In genomic region chr17:29593546-29594440, GRCh38 we compare ENCODE assay signal across 6 cellular contexts. TPM values are rescaled to one million over a fixed set of nuclear protein-coding genes. Genes with fewer than 3 reads are reported as not detected.
DNase-seq lines count a peak whose midpoint lies in the region; ATAC-seq and TF ChIP-seq lines count a peak whose summit lies in the region.

No MANE protein-coding gene starts in this region.

- peaks cover 48% of the 10 kb centered on the region for H3K4me1 ChIP-seq in skeletal muscle satellite cell (ENCODE audit: control insufficient read depth, insufficient read depth, low read length)

- H3K9me3 Mint-ChIP-seq in endothelial cell (ENCODE audit: unreplicated experiment) = no peaks in the 10 kb centered on the region

- no peaks in the 10 kb centered on the region for H3K27me3 ChIP-seq in skeletal muscle satellite cell (ENCODE audit: control insufficient read depth, insufficient read depth, low read length)

- H3K4me2 ChIP-seq in skeletal muscle satellite cell (ENCODE audit: low read length) = peak overlapping the region; percentile 90

- H3K4me1 Mint-ChIP-seq in endothelial cell (ENCODE audit: unreplicated experiment) = peaks cover 17% of the 10 kb centered on the region

- peaks cover 28% of the 10 kb centered on the region for H3K27me3 Mint-ChIP-seq in endothelial cell (ENCODE audit: unreplicated experiment)

- H3K9ac ChIP-seq in skeletal muscle satellite cell (ENCODE audit: low read depth, low read length) = peak overlapping the region; percentile 61

- peak overlapping the region; percentile 80 for H3K4me3 ChIP-seq in skeletal muscle satellite cell (ENCODE audit: low read length)

- ATAC-seq in GM21381 (IDR thresholded peaks at IDR 0.05; ENCODE audit: unreplicated experiment) = no peak

- TF ChIP-seq CTCF in GM10266 (IDR thresholded peaks at IDR 0.05; ENCODE audit: control insufficient read depth, insufficient read depth, low read depth, missing control alignments) = peak; percentile 36
- TF ChIP-seq CTCF in endothelial cell (IDR thresholded peaks at IDR 0.05; ENCODE audit: unreplicated experiment) = no peak

- peak overlapping the region; percentile 80 for H3K4me3 Mint-ChIP-seq in endothelial cell (ENCODE audit: unreplicated experiment)

- no peaks in the 10 kb centered on the region for H3K9me3 ChIP-seq in skeletal muscle satellite cell (replicated peaks; ENCODE audit: low read length)

- peaks cover 5% of the 10 kb centered on the region for H3K36me3 Mint-ChIP-seq in endothelial cell (ENCODE audit: low read depth, unreplicated experiment)

- no peaks in the 10 kb centered on the region for H3K36me3 ChIP-seq in skeletal muscle satellite cell (ENCODE audit: insufficient read depth, low read length)

- DNase-seq in GM10266 (ENCODE audit: extremely low spot score) (peak; percentile 56), NCI-H82 treated with DMSO at 0.1 percent for 48 hours (lab: John Stamatoyannopoulos, UW; ENCODE audit: unreplicated experiment) (peak; percentile 24), endothelial cell (ENCODE audit: low spot score) (no peak)
- DNase-seq in central memory CD4-positive, alpha-beta T cell = no peak

- no peak overlapping the region for H3K27ac Mint-ChIP-seq in endothelial cell (ENCODE audit: unreplicated experiment)

RNA-seq across cellular contexts. Expression of gene ANKRD13B, which starts 0.9 kb away (rescaled TPM):
- total RNA-seq in endothelial cell (ENCODE audit: unreplicated experiment) = 7.6 TPM
- total RNA-seq in skeletal muscle satellite cell (2012; rRNA removed) = 7.4 and 11.9 TPM in 2 replicates

RNA-seq across cellular contexts. Expression of gene GIT1, which starts 4.3 kb away (rescaled TPM):
- total RNA-seq in endothelial cell (ENCODE audit: unreplicated experiment) = 116 TPM
- total RNA-seq in skeletal muscle satellite cell (2012; rRNA removed) = 23.6 and 33.2 TPM in 2 replicates

RNA-seq across cellular contexts. Expression of gene TP53I13, which starts 25.3 kb away (rescaled TPM):
- total RNA-seq in endothelial cell (ENCODE audit: unreplicated experiment) = 15.7 TPM
- 37.5 and 51.8 TPM in 2 replicates for total RNA-seq in skeletal muscle satellite cell (2012; rRNA removed)

RNA-seq across cellular contexts. Expression of gene ABHD15, which starts 27.0 kb away (rescaled TPM):
- total RNA-seq in endothelial cell (ENCODE audit: unreplicated experiment) = 1.7 TPM
- 6.6 and 7.9 TPM in 2 replicates for total RNA-seq in skeletal muscle satellite cell (2012; rRNA removed)

RNA-seq across cellular contexts. Expression of gene CORO6, which starts 28.9 kb away (rescaled TPM):
- 13.0 TPM for total RNA-seq in endothelial cell (ENCODE audit: unreplicated experiment)
- 4.8 and 8.7 TPM in 2 replicates for total RNA-seq in skeletal muscle satellite cell (2012; rRNA removed)

Comparison
In these comparisons a context has a peak if more than half of its experiments do, and no peak if none do; other contexts are left out.
1. DNase-seq: peak in GM10266 (single experiment) and NCI-H82 treated with DMSO at 0.1 percent for 48 hours (single experiment); none in endothelial cell (single experiment) and central memory CD4-positive, alpha-beta T cell (single experiment).